In genomic region chr9:127925959-127926949, GRCh38 we compare ENCODE assay signal across 1 cellular context.
TF ChIP-seq lines count a peak whose summit lies in the region.

No MANE protein-coding gene starts in this region.

TF ChIP-seq in HepG2, 621 proteins besides CTCF, POLR2A, EP300 and RAD21:
- TF ChIP-seq ZNF770 (CRISPR knock-in tag; IDR thresholded peaks at IDR 0.05) (0 out of 2 replicates have a peak, but pooled peaks have one; percentile 11), ZNF431 (CRISPR knock-in tag; IDR thresholded peaks at IDR 0.05; ENCODE audit: borderline replicate concordance, low read depth) (no peak)
- TF ChIP-seq, protein P1, sequence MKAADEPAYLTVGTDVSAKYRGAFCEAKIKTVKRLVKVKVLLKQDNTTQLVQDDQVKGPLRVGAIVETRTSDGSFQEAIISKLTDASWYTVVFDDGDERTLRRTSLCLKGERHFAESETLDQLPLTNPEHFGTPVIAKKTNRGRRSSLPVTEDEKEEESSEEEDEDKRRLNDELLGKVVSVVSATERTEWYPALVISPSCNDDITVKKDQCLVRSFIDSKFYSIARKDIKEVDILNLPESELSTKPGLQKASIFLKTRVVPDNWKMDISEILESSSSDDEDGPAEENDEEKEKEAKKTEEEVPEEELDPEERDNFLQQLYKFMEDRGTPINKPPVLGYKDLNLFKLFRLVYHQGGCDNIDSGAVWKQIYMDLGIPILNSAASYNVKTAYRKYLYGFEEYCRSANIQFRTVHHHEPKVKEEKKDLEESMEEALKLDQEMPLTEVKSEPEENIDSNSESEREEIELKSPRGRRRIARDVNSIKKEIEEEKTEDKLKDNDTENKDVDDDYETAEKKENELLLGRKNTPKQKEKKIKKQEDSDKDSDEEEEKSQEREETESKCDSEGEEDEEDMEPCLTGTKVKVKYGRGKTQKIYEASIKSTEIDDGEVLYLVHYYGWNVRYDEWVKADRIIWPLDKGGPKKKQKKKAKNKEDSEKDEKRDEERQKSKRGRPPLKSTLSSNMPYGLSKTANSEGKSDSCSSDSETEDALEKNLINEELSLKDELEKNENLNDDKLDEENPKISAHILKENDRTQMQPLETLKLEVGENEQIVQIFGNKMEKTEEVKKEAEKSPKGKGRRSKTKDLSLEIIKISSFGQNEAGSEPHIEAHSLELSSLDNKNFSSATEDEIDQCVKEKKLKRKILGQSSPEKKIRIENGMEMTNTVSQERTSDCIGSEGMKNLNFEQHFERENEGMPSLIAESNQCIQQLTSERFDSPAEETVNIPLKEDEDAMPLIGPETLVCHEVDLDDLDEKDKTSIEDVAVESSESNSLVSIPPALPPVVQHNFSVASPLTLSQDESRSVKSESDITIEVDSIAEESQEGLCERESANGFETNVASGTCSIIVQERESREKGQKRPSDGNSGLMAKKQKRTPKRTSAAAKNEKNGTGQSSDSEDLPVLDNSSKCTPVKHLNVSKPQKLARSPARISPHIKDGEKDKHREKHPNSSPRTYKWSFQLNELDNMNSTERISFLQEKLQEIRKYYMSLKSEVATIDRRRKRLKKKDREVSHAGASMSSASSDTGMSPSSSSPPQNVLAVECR (CRISPR knock-in tag; IDR thresholded peaks at IDR 0.05; ENCODE audit: borderline replicate concordance), result 0 out of 2 replicates have a peak, but pooled peaks have one; percentile 20
TF ChIP-seq in HepG2: peak in this region for 2.
